In genomic region chr6:114343782-114344144, GRCh38 we compare ENCODE assay signal across 1 cellular context.
TF ChIP-seq lines count a peak whose summit lies in the region.

No MANE protein-coding gene starts in this region.

TF ChIP-seq in SK-N-SH, 30 proteins besides CTCF, POLR2A, EP300 and RAD21 (continued from another document):
- no peak for TF ChIP-seq ELF1 (IDR thresholded peaks at IDR 0.05)
